In genomic region chr4:87073570-87074470, GRCh38 we compare ENCODE assay signal across 8 cellular contexts.
DNase-seq lines count a peak whose midpoint lies in the region; ATAC-seq and FAIRE-seq lines count a peak whose summit lies in the region.

No MANE protein-coding gene starts in this region.

- DNase-seq in NCI-H524 (lab: John Stamatoyannopoulos, UW), result peak; percentile 23 to 48
- no peak for DNase-seq in NCI-H524 treated with DMSO at 0.1 percent for 48 hours (lab: John Stamatoyannopoulos, UW)
- DNase-seq in NCI-H748 (lab: John Stamatoyannopoulos, UW; ENCODE audit: unreplicated experiment), result peak; percentile 84
- peak; percentile 17 for DNase-seq in activated T-helper 1 cell treated with Interleukin-2 at 50 U/mL for 16 hours (ENCODE audit: low read depth)
- peak; percentile 58 for DNase-seq in left ventricle myocardium superior
- DNase-seq in stimulated activated CD4-positive, alpha-beta T cell treated with anti-CD3 and anti-CD28 coated beads, Interleukin-1b, Interleukin-23, amount 100 ng/mL, for 48 hours, result peak; percentile 79
- DNase-seq in small intestine, result no peak

- H3K4me1 ChIP-seq in small intestine (ENCODE audit: control insufficient read depth in 2 of 2, insufficient read depth in 1 of 2, low read depth in 1 of 2, low read length in 1 of 2), result peaks cover 0 to 17% of the 10 kb centered on the region in 2 donors

- H3K4me3 ChIP-seq in small intestine (ENCODE audit: low read depth in 1 of 2, low read length in 2 of 2), result no peak overlapping the region

- H3K27ac ChIP-seq in small intestine (ENCODE audit: low read depth in 1 of 2, low read length in 1 of 2), result peak overlapping the region in 1 of 2 donors; percentile 27

- intact Hi-C loops in left ventricle myocardium superior (cut with micrococcal nuclease), result no loop called here

- no peaks in the 10 kb centered on the region for H3K27me3 ChIP-seq in small intestine (ENCODE audit: control insufficient read depth in 2 of 2, insufficient read depth in 2 of 2, low read length in 2 of 2)

- WGBS in small intestine, 3 donors, result 34 to 50% (median 46%) methylated on average over 11 of the region's 11 CpGs

- no peaks in the 10 kb centered on the region for H3K36me3 ChIP-seq in small intestine (ENCODE audit: control insufficient read depth in 2 of 2, insufficient read depth in 2 of 2, low read length in 2 of 2)

- ATAC-seq in HG03066 (IDR thresholded peaks at IDR 0.05; ENCODE audit: low read depth, unreplicated experiment) (peak; percentile 91), left ventricle myocardium superior (peak; percentile 66)

- H3K9me3 ChIP-seq in small intestine (ENCODE audit: control insufficient read depth, low read depth), result no peaks in the 10 kb centered on the region

- no peak for FAIRE-seq in small intestine (lab: Jason Lieb, UNC)

Comparison
In these comparisons a context has a peak if more than half of its experiments do, and no peak if none do; other contexts are left out.
1. DNase-seq: peak in NCI-H524 (2 of 2), NCI-H748 (single experiment), activated T-helper 1 cell treated with Interleukin-2 at 50 U/mL for 16 hours (single experiment), left ventricle myocardium superior (single experiment) and stimulated activated CD4-positive, alpha-beta T cell treated with anti-CD3 and anti-CD28 coated beads, Interleukin-1b, Interleukin-23, amount 100 ng/mL, for 48 hours (single experiment); none in NCI-H524 treated with DMSO at 0.1 percent for 48 hours (single experiment) and small intestine (single experiment).